ENCODE assay signal across 9 cellular contexts in the genomic region with DNA sequence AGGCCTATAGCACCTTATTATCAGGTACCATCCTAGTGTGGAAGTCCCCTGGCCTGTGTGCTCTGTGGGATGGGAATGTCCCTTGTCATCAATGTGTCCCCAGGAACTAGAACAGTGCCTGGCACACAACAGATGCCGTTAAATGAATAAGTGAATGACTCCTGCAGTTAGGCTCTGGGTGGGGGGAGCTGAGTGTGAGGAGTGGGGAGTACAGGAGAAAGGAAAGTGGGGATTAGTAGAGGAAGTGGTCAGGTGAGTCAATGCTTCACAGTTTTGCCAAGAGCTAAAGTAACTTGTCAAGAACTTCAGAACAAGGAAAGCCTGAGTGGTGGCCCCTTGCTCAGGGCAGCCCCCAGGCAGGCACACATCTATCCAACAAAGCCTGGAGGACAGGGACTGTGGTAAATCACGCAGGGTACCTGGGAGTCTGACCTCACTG. TPM values are rescaled to one million over a fixed set of nuclear protein-coding genes. Genes with fewer than 3 reads are reported as not detected.
DNase-seq lines count a peak whose midpoint lies in the region; ATAC-seq and TF ChIP-seq lines count a peak whose summit lies in the region.
"Had no signal": no experiment of that assay in that cellular context is flagged by ENCODE, and none has a peak within 500 bp of the region (broad histone marks: within the 10 kb centered on the region; RNA-seq: fewer than 3 reads in every experiment).

No MANE protein-coding gene starts in this region.

- no peaks in the 10 kb centered on the region for H3K36me3 ChIP-seq in MM.1S (replicated peaks; ENCODE audit: insufficient read depth, low read length)
- no peaks in the 10 kb centered on the region for H3K36me3 ChIP-seq in H7 (replicated peaks; ENCODE audit: control insufficient read depth, insufficient read depth, low read length)

- peak overlapping the region; percentile 30; the same call in 1 of the 2 replicates for H2AFZ ChIP-seq in MM.1S (ENCODE audit: low read length)

- H3K27ac ChIP-seq in MM.1S (ENCODE audit: low read length): peak overlapping the region; percentile 99
- H3K27ac ChIP-seq: SK-N-MC had no signal

- peak overlapping the region; percentile 100 for H3K27ac Mint-ChIP-seq in activated naive CD4-positive, alpha-beta T cell treated with anti-CD3 and anti-CD28 coated beads, Interleukin-2, amount 50 U/mL, for 24 hours

- H3F3A ChIP-seq in MM.1S (ENCODE audit: insufficient read depth, low read length): peaks cover 11% of the 10 kb centered on the region

- H4K20me1 ChIP-seq in MM.1S (ENCODE audit: insufficient read depth, low read length): no peaks in the 10 kb centered on the region

- DNase-seq in MM.1S: peak; percentile 26
- DNase-seq in stimulated activated CD4-positive, alpha-beta T cell treated with anti-CD3 and anti-CD28 coated beads, Interleukin-15, amount 100 ng/mL, for 48 hours (ENCODE audit: low read depth in 2 of 2): peak; percentile 69 to 75
- DNase-seq in GOT3 (lab: John Stamatoyannopoulos, UW): no peak
- no peak for DNase-seq in NCI-H1436 (lab: John Stamatoyannopoulos, UW)
- no peak for DNase-seq in OCI-M2 (lab: John Stamatoyannopoulos, UW; ENCODE audit: unreplicated experiment)
- no peak for DNase-seq in H7

- H3K27me3 Mint-ChIP-seq in activated naive CD4-positive, alpha-beta T cell treated with anti-CD3 and anti-CD28 coated beads, Interleukin-2, amount 50 U/mL, for 24 hours: peaks cover 2% of the 10 kb centered on the region

- H3K4me3 Mint-ChIP-seq in activated naive CD4-positive, alpha-beta T cell treated with anti-CD3 and anti-CD28 coated beads, Interleukin-2, amount 50 U/mL, for 24 hours: peak overlapping the region; percentile 92

- peak; percentile 17 for ATAC-seq in GM21717 (IDR thresholded peaks at IDR 0.05; ENCODE audit: unreplicated experiment)

- no peaks in the 10 kb centered on the region for H3K9me3 ChIP-seq in MM.1S (replicated peaks; ENCODE audit: insufficient read depth, low read length)

- H3K36me3 Mint-ChIP-seq in activated naive CD4-positive, alpha-beta T cell treated with anti-CD3 and anti-CD28 coated beads, Interleukin-2, amount 50 U/mL, for 24 hours: peaks cover 29% of the 10 kb centered on the region

- H3K4me2 ChIP-seq in MM.1S (ENCODE audit: low read depth, low read length): peak overlapping the region; percentile 53

- peaks cover 23% of the 10 kb centered on the region for H3K4me1 ChIP-seq in MM.1S (ENCODE audit: low read length)

- H3K9ac ChIP-seq in MM.1S (ENCODE audit: low read length): peak overlapping the region; percentile 75

- TF ChIP-seq CTCF in MM.1S (IDR thresholded peaks at IDR 0.05; ENCODE audit: low read length): no peak

- H3K79me2 ChIP-seq in MM.1S (ENCODE audit: low read length): no peaks in the 10 kb centered on the region

- H3K27me3 ChIP-seq in MM.1S (replicated peaks; ENCODE audit: insufficient read depth, low read length): no peaks in the 10 kb centered on the region
- H3K27me3 ChIP-seq in H7 (ENCODE audit: control insufficient read depth, insufficient read depth, low read length): no peaks in the 10 kb centered on the region

- H3K4me1 Mint-ChIP-seq in activated naive CD4-positive, alpha-beta T cell treated with anti-CD3 and anti-CD28 coated beads, Interleukin-2, amount 50 U/mL, for 24 hours: peaks cover 89% of the 10 kb centered on the region

- H3K9me2 ChIP-seq in MM.1S (replicated peaks; ENCODE audit: insufficient read depth, low read length): no peaks in the 10 kb centered on the region

- H3K9me3 Mint-ChIP-seq in activated naive CD4-positive, alpha-beta T cell treated with anti-CD3 and anti-CD28 coated beads, Interleukin-2, amount 50 U/mL, for 24 hours: no peaks in the 10 kb centered on the region

- H3K4me3 ChIP-seq in MM.1S (ENCODE audit: low read length) (peak overlapping the region; percentile 30; the same call in 1 of the 2 replicates), H7 (ENCODE audit: insufficient read depth, low read depth, low read length) (no peak overlapping the region)
- H3K4me3 ChIP-seq: SK-N-MC had no signal

RNA-seq across cellular contexts. Expression of a gene that starts 33.4 kb away (rescaled TPM):
- total RNA-seq in H7 (2014; rRNA removed; shearing (Covaris generic)): 218 and 306 TPM in 2 replicates

RNA-seq across cellular contexts. Expression of a gene that starts 42.5 kb away (rescaled TPM):
- total RNA-seq in H7 (2014; rRNA removed; shearing (Covaris generic)): 28.4 and 29.6 TPM in 2 replicates

Comparison
In these comparisons a context has a peak if more than half of its experiments do, and no peak if none do; other contexts are left out.
1. DNase-seq: peak in MM.1S (single experiment) and stimulated activated CD4-positive, alpha-beta T cell treated with anti-CD3 and anti-CD28 coated beads, Interleukin-15, amount 100 ng/mL, for 48 hours (2 of 2); none in GOT3 (single experiment), NCI-H1436 (single experiment), OCI-M2 (single experiment) and H7 (single experiment).